In genomic region chrX:119706616-119707015, GRCh38 we compare ENCODE assay signal across 29 cellular contexts. TPM values are rescaled to one million over a fixed set of nuclear protein-coding genes. Genes with fewer than 3 reads are reported as not detected.
A peak's percentile ranks its signal among the peaks of the same experiment; 100 is the strongest.
DNase-seq lines count a peak whose midpoint lies in the region; ATAC-seq and TF ChIP-seq lines count a peak whose summit lies in the region.
"Had no signal": no experiment of that assay in that cellular context is flagged by ENCODE, and none has a peak within 500 bp of the region (broad histone marks: within the 10 kb centered on the region; RNA-seq: fewer than 3 reads in every experiment).

No MANE protein-coding gene starts in this region.

- no peaks in the 10 kb centered on the region for H3K27me3 ChIP-seq in adrenal gland
- H3K27me3 ChIP-seq: brain microvascular endothelial cell, heart left ventricle, neutrophil, transverse colon had no signal

- TF ChIP-seq CTCF in adrenal gland (IDR thresholded peaks at IDR 0.05) = no peak

- no peak for TF ChIP-seq POLR2A in adrenal gland (IDR thresholded peaks at IDR 0.05)

- no peak overlapping the region for H3K27ac Mint-ChIP-seq in activated CD8-positive, alpha-beta memory T cell treated with anti-CD3 and anti-CD28 coated beads, Interleukin-2, amount 10 ng/mL, durations not matched to agents 7 days and 5 days
- H3K27ac Mint-ChIP-seq: activated CD4-positive, alpha-beta memory T cell treated with anti-CD3 and anti-CD28 coated beads for 36 hours; CD4-positive, alpha-beta memory T cell had no signal

- H3K4me3 Mint-ChIP-seq in activated CD8-positive, alpha-beta memory T cell treated with anti-CD3 and anti-CD28 coated beads, Interleukin-2, amount 10 ng/mL, durations not matched to agents 7 days and 5 days = no peak overlapping the region
- H3K4me3 Mint-ChIP-seq: activated CD4-positive, alpha-beta memory T cell treated with anti-CD3 and anti-CD28 coated beads for 36 hours; CD4-positive, alpha-beta memory T cell had no signal

- ATAC-seq in activated CD8-positive, alpha-beta memory T cell treated with anti-CD3 and anti-CD28 coated beads, Interleukin-2, amount 10 ng/mL, durations not matched to agents 7 days and 5 days = peak; percentile 80
- ATAC-seq in GM21529 (IDR thresholded peaks at IDR 0.05; ENCODE audit: unreplicated experiment) = peak; percentile 95
- peak; percentile 81 for ATAC-seq in HG03378 (IDR thresholded peaks at IDR 0.05; ENCODE audit: unreplicated experiment)
- ATAC-seq in GM21367 (IDR thresholded peaks at IDR 0.05; ENCODE audit: unreplicated experiment) = no peak
- ATAC-seq: heart left ventricle, Panc1, psoas muscle had no signal

- H3K9me3 ChIP-seq in adrenal gland (replicated peaks in 1 of 3) = no peaks in the 10 kb centered on the region
- H3K9me3 ChIP-seq: HAP-1, heart left ventricle, neutrophil, psoas muscle, transverse colon had no signal

- 51 to 70% (median 66%) methylated on average over 5 of the region's 5 CpGs for WGBS in adrenal gland, 4 donors

- CTCF ChIA-PET in activated CD8-positive, alpha-beta memory T cell treated with anti-CD3 and anti-CD28 coated beads, Interleukin-2, amount 10 ng/mL, durations not matched to agents 7 days and 5 days (lab: Charles Lee) = interaction anchor here (1.2 to 1.5 kb wide), 2 partner anchors 97 to 224 kb away, joined by 3 to 6 read pairs; no protein-coding TSS in a partner anchor

- H3K27ac ChIP-seq in adrenal gland = no peak overlapping the region
- H3K27ac ChIP-seq: brain microvascular endothelial cell, heart left ventricle, KMS-11, neutrophil, psoas muscle, transverse colon had no signal

- no peaks in the 10 kb centered on the region for H3K27me3 Mint-ChIP-seq in activated CD8-positive, alpha-beta memory T cell treated with anti-CD3 and anti-CD28 coated beads, Interleukin-2, amount 10 ng/mL, durations not matched to agents 7 days and 5 days
- H3K27me3 Mint-ChIP-seq: activated CD4-positive, alpha-beta memory T cell treated with anti-CD3 and anti-CD28 coated beads for 36 hours; CD4-positive, alpha-beta memory T cell had no signal

- H3K4me1 Mint-ChIP-seq in activated CD8-positive, alpha-beta memory T cell treated with anti-CD3 and anti-CD28 coated beads, Interleukin-2, amount 10 ng/mL, durations not matched to agents 7 days and 5 days = peaks cover 19% of the 10 kb centered on the region

- no peaks in the 10 kb centered on the region for H3K36me3 Mint-ChIP-seq in activated CD8-positive, alpha-beta memory T cell treated with anti-CD3 and anti-CD28 coated beads, Interleukin-2, amount 10 ng/mL, durations not matched to agents 7 days and 5 days
- H3K36me3 Mint-ChIP-seq: activated CD4-positive, alpha-beta memory T cell treated with anti-CD3 and anti-CD28 coated beads for 36 hours; CD4-positive, alpha-beta memory T cell had no signal

- H3K9me3 Mint-ChIP-seq in activated CD8-positive, alpha-beta memory T cell treated with anti-CD3 and anti-CD28 coated beads, Interleukin-2, amount 10 ng/mL, durations not matched to agents 7 days and 5 days (ENCODE audit: low read depth) = no peaks in the 10 kb centered on the region
- H3K9me3 Mint-ChIP-seq: activated CD4-positive, alpha-beta memory T cell treated with anti-CD3 and anti-CD28 coated beads for 36 hours; CD4-positive, alpha-beta memory T cell had no signal

- no peak overlapping the region for H3K4me3 ChIP-seq in adrenal gland
- H3K4me3 ChIP-seq: HAP-1, heart left ventricle, psoas muscle, transverse colon had no signal

- H3K4me1 ChIP-seq in adrenal gland (replicated peaks in 1 of 2) = no peaks in the 10 kb centered on the region
- H3K4me1 ChIP-seq: HAP-1, heart left ventricle, psoas muscle, transverse colon had no signal

- H3K36me3 ChIP-seq in adrenal gland (replicated peaks in 1 of 2) = no peaks in the 10 kb centered on the region
- H3K36me3 ChIP-seq: brain microvascular endothelial cell, HAP-1, heart left ventricle, neutrophil, transverse colon had no signal

- DNase-seq in activated CD8-positive, alpha-beta memory T cell treated with anti-CD3 and anti-CD28 coated beads, Interleukin-2, amount 10 ng/mL, durations not matched to agents 7 days and 5 days = no peak
- DNase-seq in activated CD8-positive, alpha-beta memory T cell treated with anti-CD3 and anti-CD28 coated beads, Interleukin-2, amount 50 U/mL, for 48 hours = no peak
- DNase-seq in glomerular visceral epithelial cell (ENCODE audit: extremely low spot score) (no peak), adrenal gland (no peak), DMS53 treated with DMSO at 0.1 percent for 48 hours (lab: John Stamatoyannopoulos, UW; ENCODE audit: unreplicated experiment) (no peak)
- DNase-seq: 8988T; activated CD4-positive, alpha-beta memory T cell treated with anti-CD3 and anti-CD28 coated beads for 36 hours; activated CD4-positive, CD25-positive, alpha-beta regulatory T cell; activated gamma-delta T cell; brain microvascular endothelial cell; CD4-positive, alpha-beta memory T cell; effector CD8-positive, alpha-beta T cell; heart left ventricle; NCI-H1417 treated with DMSO at 0.1 percent for 48 hours; NCI-H510A treated with DMSO at 0.1 percent for 48 hours; NK-92 treated with Interleukin-12 subunit alpha and Interleukin-12 subunit beta, amount 100 ng/mL, for 24 hours; psoas muscle; SHP77 treated with DMSO at 0.1 percent for 48 hours; SW 1271; transverse colon had no signal

- intact Hi-C loops in adrenal gland (cut with DNase I) = no loop called here

RNA-seq across cellular contexts. Expression of gene SEPTIN6, which starts 13.6 kb away (rescaled TPM):
- 100 to 1,000 TPM; 236 to 263 TPM for total RNA-seq in activated CD8-positive, alpha-beta memory T cell treated with anti-CD3 and anti-CD28 coated beads, Interleukin-2, amount 10 ng/mL, durations not matched to agents 7 days and 5 days
- total RNA-seq in adrenal gland = 100 to 1,000 TPM in 7 of 8 donors, 10 to 100 TPM in 1; 86.5 to 204 (median 128) TPM
- polyA plus RNA-seq in adrenal gland = 100 to 1,000 TPM in 1 of 3 donors, 10 to 100 TPM in 2; 42.4 to 332 (median 78.6) TPM

RNA-seq across cellular contexts. Expression of gene SOWAHD, which starts 51.8 kb away (rescaled TPM):
- total RNA-seq in activated CD8-positive, alpha-beta memory T cell treated with anti-CD3 and anti-CD28 coated beads, Interleukin-2, amount 10 ng/mL, durations not matched to agents 7 days and 5 days = 1 to 10 TPM; 2.1 to 4.7 TPM
- total RNA-seq in adrenal gland = 1 to 10 TPM in 6 of 8 donors, under 1 TPM in 1, not detected in 1; 0.53 to 5.9 (median 1.5) TPM
- polyA plus RNA-seq in adrenal gland = 1 to 10 TPM in 1 of 3 donors, under 1 TPM in 2; 0.13 to 1.4 (median 0.47) TPM
- total RNA-seq: epithelial cell of proximal tubule, myocyte, psoas muscle had no signal
